In genomic region chr12:92927055-92927435, GRCh38 we compare ENCODE assay signal across 8 cellular contexts. TPM values are rescaled to one million over a fixed set of nuclear protein-coding genes. Genes with fewer than 3 reads are reported as not detected.
A peak's percentile ranks its signal among the peaks of the same experiment; 100 is the strongest.
DNase-seq lines count a peak whose midpoint lies in the region; ATAC-seq and TF ChIP-seq lines count a peak whose summit lies in the region.

No MANE protein-coding gene starts in this region.

- TF ChIP-seq CTCF in fibroblast of the aortic adventitia (IDR thresholded peaks at IDR 0.05; ENCODE audit: insufficient read depth, low read length) (peak; percentile 28), spleen (IDR thresholded peaks at IDR 0.05 in 8 of 11, conservative IDR thresholded peaks at IDR 0.05 in 3 of 11) (no peak)

- intact Hi-C loops in spleen (cut with DNase I; ENCODE audit: low total_unique reads): no loop called here

- no peak for TF ChIP-seq POLR2A in spleen (IDR thresholded peaks at IDR 0.05)

- DNase-seq in NCI-H345 (lab: John Stamatoyannopoulos, UW) (peak; percentile 21), NCI-H345 treated with DMSO at 0.1 percent for 48 hours (lab: John Stamatoyannopoulos, UW; ENCODE audit: unreplicated experiment) (no peak), M059J (ENCODE audit: low read depth) (peak; percentile 85), fibroblast of the aortic adventitia (ENCODE audit: low read depth) (peak; percentile 51), spleen (no peak), H7 (no peak)
- peak; percentile 66 for DNase-seq in activated CD8-positive, alpha-beta memory T cell treated with anti-CD3 and anti-CD28 coated beads, Interleukin-2, amount 50 U/mL, for 48 hours

- H3K27ac ChIP-seq in spleen: peak overlapping the region; percentile 98 to 100 (median 99)

- no peak for ATAC-seq in GM21423 (IDR thresholded peaks at IDR 0.05; ENCODE audit: unreplicated experiment)

- no peaks in the 10 kb centered on the region for H3K27me3 ChIP-seq in spleen (replicated peaks in 1 of 7)
- no peaks in the 10 kb centered on the region for H3K27me3 ChIP-seq in H7 (ENCODE audit: control insufficient read depth, insufficient read depth, low read length)

- H3K36me3 ChIP-seq in spleen (no peaks in the 10 kb centered on the region), H7 (replicated peaks; ENCODE audit: control insufficient read depth, insufficient read depth, low read length) (no peaks in the 10 kb centered on the region)

- H3K9me3 ChIP-seq in spleen: no peaks in the 10 kb centered on the region

- H3K4me1 ChIP-seq in spleen: peaks cover 9 to 69% (median 35%) of the 10 kb centered on the region in 6 donors

- H3K4me3 ChIP-seq in fibroblast of the aortic adventitia (ENCODE audit: low read depth, low read length): peak overlapping the region; percentile 81
- peak overlapping the region in 4 of 8 donors; percentile 54 to 90 (median 70) for H3K4me3 ChIP-seq in spleen
- no peak overlapping the region for H3K4me3 ChIP-seq in H7 (ENCODE audit: insufficient read depth, low read depth, low read length)

- WGBS in spleen, 5 donors: 9 to 32% (median 19%) methylated on average over 4 of the region's 4 CpGs

RNA-seq across cellular contexts. Expression of gene EEA1, which starts 2.0 kb away (rescaled TPM):
- 8.0 and 13.3 TPM in 2 replicates for total RNA-seq in M059J (2014; rRNA removed; shearing (Covaris generic))
- total RNA-seq in fibroblast of the aortic adventitia (ENCODE audit: low replicate concordance) (30.9 and 42.3 TPM in 2 replicates), spleen (10 to 100 TPM; 14.7 to 31.2 (median 25.5) TPM)
- 1 to 10 TPM; 2.3 to 3.6 (median 2.5) TPM for polyA plus RNA-seq in spleen
- 4.3 and 12.3 TPM in 2 replicates for total RNA-seq in H7 (2014; rRNA removed; shearing (Covaris generic))

Comparison
In these comparisons a context has a peak if more than half of its experiments do, and no peak if none do; other contexts are left out.
1. DNase-seq: peak in NCI-H345 (single experiment), M059J (single experiment), activated CD8-positive, alpha-beta memory T cell treated with anti-CD3 and anti-CD28 coated beads, Interleukin-2, amount 50 U/mL, for 48 hours (single experiment) and fibroblast of the aortic adventitia (single experiment); none in NCI-H345 treated with DMSO at 0.1 percent for 48 hours (single experiment), spleen (single experiment) and H7 (single experiment).